ENCODE assay signal across 20 cellular contexts in the genomic region with DNA sequence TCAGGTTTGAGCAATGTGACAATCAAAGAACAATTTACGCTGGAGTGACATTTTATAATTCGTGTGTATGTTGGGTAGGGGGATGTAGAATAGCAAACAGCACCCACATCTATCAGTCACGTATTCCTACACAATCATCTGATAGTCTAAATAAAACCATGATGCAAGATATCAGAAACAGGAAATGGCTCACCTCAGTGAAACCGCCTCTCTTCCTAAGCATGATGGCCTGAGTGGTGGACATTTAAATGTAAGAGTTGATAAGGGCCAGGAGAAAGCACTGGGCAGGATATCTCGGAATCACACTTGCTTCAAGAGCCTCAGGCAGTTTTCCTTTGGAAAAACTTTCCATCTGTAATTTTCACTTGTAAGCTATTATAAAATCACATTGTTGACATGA.
"Had no signal": no experiment of that assay in that cellular context is flagged by ENCODE, and none has a peak within 500 bp of the region (broad histone marks: within the 10 kb centered on the region; RNA-seq: fewer than 3 reads in every experiment).

No MANE protein-coding gene starts in this region.

- H3K9me3 ChIP-seq: colonic mucosa, tibial artery had no signal

- H3K36me3 ChIP-seq: colonic mucosa, tibial artery, uterus had no signal

- H3K4me1 ChIP-seq: colonic mucosa, tibial artery, uterus had no signal

- H3K4me3 Mint-ChIP-seq: activated B cell treated with CpG ODN at 0.5 μM for 24 hours; activated CD8-positive, alpha-beta T cell treated with anti-CD3 and anti-CD28 coated beads for 36 hours; activated T-cell treated with anti-CD3 and anti-CD28 coated beads, Interleukin-2, amount 50 U/mL, for 4 hours; nephron had no signal

- H3K4me3 ChIP-seq: colonic mucosa, tibial artery, uterus had no signal

- H3K27ac Mint-ChIP-seq: activated B cell treated with CpG ODN at 0.5 μM for 24 hours; activated CD8-positive, alpha-beta T cell treated with anti-CD3 and anti-CD28 coated beads for 36 hours; nephron; stimulated activated naive B cell treated with anti-CD40 and anti-IgM and Interleukin-4, amounts not matched to agents 10 μg/mL and 1 μg/mL and 100 μg/mL, for 72 hours had no signal

- H3K9me3 Mint-ChIP-seq: activated B cell treated with CpG ODN at 0.5 μM for 24 hours; activated CD8-positive, alpha-beta T cell treated with anti-CD3 and anti-CD28 coated beads for 36 hours; activated T-cell treated with anti-CD3 and anti-CD28 coated beads, Interleukin-2, amount 50 U/mL, for 4 hours had no signal

- H3K27ac ChIP-seq: colonic mucosa, tibial artery, uterus had no signal

- H3K4me1 Mint-ChIP-seq: nephron had no signal

- H3K27me3 ChIP-seq: colonic mucosa, tibial artery, uterus had no signal

- DNase-seq: activated B cell treated with CpG ODN at 0.5 μM for 24 hours; activated CD4-positive, alpha-beta T cell treated with anti-CD3 and anti-CD28 coated beads for 48 hours; activated CD8-positive, alpha-beta T cell treated with anti-CD3 and anti-CD28 coated beads for 36 hours; activated effector memory CD4-positive, alpha-beta T cell treated with Interleukin-2 at 50 U/mL for 16 hours; activated naive CD4-positive, alpha-beta T cell treated with anti-CD3 and anti-CD28 coated beads, Interleukin-2, amount 50 U/mL, for 16 hours; activated T-cell treated with anti-CD3 and anti-CD28 coated beads, Interleukin-2, amount 50 U/mL, for 4 hours; colonic mucosa; foreskin fibroblast; hippocampal formation; kidney glomerular epithelial cell; nucleus accumbens; posterior cingulate gyrus; retina; stimulated activated CD4-positive, alpha-beta T cell treated with anti-CD3 and anti-CD28 coated beads, Interleukin-15, amount 100 ng/mL, for 24 hours; stimulated activated CD4-positive, alpha-beta T cell treated with anti-CD3 and anti-CD28 coated beads, Interleukin-4, amount 100 ng/mL, for 1 hour; stimulated activated naive B cell treated with anti-CD40 and anti-IgM and Interleukin-4, amounts not matched to agents 10 μg/mL and 1 μg/mL and 100 μg/mL, for 72 hours; T1000; tibial artery; uterus had no signal

- H3K27me3 Mint-ChIP-seq: activated B cell treated with CpG ODN at 0.5 μM for 24 hours had no signal

- ATAC-seq: activated CD8-positive, alpha-beta T cell treated with anti-CD3 and anti-CD28 coated beads for 36 hours; activated T-cell treated with anti-CD3 and anti-CD28 coated beads, Interleukin-2, amount 50 U/mL, for 4 hours had no signal
